Comparison of ENCODE assay signal across 15 cellular contexts in the genomic region with DNA sequence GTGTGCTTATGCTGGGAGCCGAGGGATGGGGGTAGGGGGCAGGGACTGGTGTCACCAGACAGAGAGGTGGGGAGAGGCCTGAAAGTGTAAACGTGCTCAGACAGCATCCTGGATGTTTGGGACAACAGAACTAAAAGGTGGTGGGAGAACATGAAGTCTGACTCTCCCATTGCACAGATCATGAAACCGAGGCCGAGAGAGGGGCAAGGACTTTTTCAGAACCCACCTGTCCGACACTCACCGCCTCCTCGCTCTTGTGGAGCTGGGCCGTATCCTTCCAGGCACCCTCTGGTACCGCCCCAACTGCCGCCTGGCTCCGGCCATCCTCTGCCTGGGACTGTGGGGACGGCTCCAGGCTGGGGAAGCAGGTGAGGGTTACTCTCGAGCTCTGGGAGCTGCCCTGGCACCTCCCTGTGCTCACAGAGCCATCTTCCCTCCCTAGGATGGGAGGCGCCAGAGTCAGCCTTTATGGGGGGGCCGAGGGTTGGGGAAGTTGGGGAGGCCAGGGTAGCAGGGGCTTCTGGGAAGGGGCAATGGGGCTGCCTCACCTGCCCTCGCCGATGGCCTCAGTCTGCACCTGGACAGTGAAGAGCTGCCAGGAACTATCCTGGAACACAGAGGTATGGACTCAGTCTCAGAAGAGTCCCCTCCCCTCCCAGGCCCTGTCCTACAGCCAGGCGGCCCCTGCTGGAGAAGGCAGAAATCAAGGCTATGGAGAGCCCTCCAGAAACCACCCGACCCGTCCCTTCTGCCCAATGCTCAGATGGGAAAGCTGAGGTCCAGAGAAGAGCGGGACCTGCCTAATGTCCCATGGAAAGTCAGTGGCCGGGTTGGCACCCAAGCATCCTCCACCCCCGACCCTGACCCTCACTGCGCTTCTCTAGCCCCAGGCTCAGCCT. TPM values are rescaled to one million over a fixed set of nuclear protein-coding genes. Genes with fewer than 3 reads are reported as not detected.
DNase-seq lines count a peak whose midpoint lies in the region; ATAC-seq and TF ChIP-seq lines count a peak whose summit lies in the region.
"Had no signal": no experiment of that assay in that cellular context is flagged by ENCODE, and none has a peak within 500 bp of the region (broad histone marks: within the 10 kb centered on the region; RNA-seq: fewer than 3 reads in every experiment).

No MANE protein-coding gene starts in this region.

- CTCF ChIA-PET in BJ (lab: Yijun Ruan, JAX): interaction anchor here (1.3 to 1.4 kb wide), 2 partner anchors 24 to 45 kb away, joined by 3 read pairs; no protein-coding TSS in a partner anchor
- CTCF ChIA-PET in IMR-90 (lab: Yijun Ruan, JAX): no interaction called here

- H3K4me3 ChIP-seq in BJ (ENCODE audit: low read depth, low read length) (no peak overlapping the region), IMR-90 (ENCODE audit: insufficient read depth, low read depth, low read length) (no peak overlapping the region), choroid plexus epithelial cell (ENCODE audit: low read depth, low read length) (no peak overlapping the region), mesendoderm (ENCODE audit: low read length) (no peak overlapping the region), heart left ventricle (no peak overlapping the region)
- H3K4me3 ChIP-seq: BLaER1 treated with 17β-estradiol and CSF1 and Interleukin-3, amounts not matched to agents 10 nM and 100 nM had no signal

- 81% methylated on average over 3 of the region's 24 CpGs; no CpG with 5 or more reads in 1 of the 2 experiments for WGBS in IMR-90 (ENCODE audit: extremely low coverage in 2 of 2, insufficient read length in 1 of 2), 2 experiments
- WGBS in mesendoderm (ENCODE audit: extremely low coverage, insufficient coverage, low lambda C conversion rate): no CpG with 5 or more reads among the region's 24 CpGs
- WGBS in heart left ventricle, 4 donors: 92 to 96% (median 94%) methylated on average over 21 to 24 of the region's 24 CpGs

- peak; percentile 5; the same call in 1 of the 2 replicates for TF ChIP-seq RAD21 in IMR-90 (IDR thresholded peaks at IDR 0.05; ENCODE audit: low read length)

- in situ Hi-C loops in IMR-90 (cut with MboI; ENCODE audit: low sequenced_read_pairs): no loop called here

- H2BK5ac ChIP-seq in IMR-90 (ENCODE audit: low read depth, low read length, poor library complexity, severe bottlenecking) (no peak overlapping the region), mesendoderm (ENCODE audit: low read length) (no peak overlapping the region)

- H3K9ac ChIP-seq in IMR-90 (ENCODE audit: low read depth, low read length) (no peak overlapping the region), mesendoderm (ENCODE audit: low read length) (no peak overlapping the region)
- H3K9ac ChIP-seq: BLaER1 treated with 17β-estradiol and CSF1 and Interleukin-3, amounts not matched to agents 10 nM and 100 nM had no signal

- H3K27me3 ChIP-seq in BJ (ENCODE audit: control insufficient read depth, insufficient read depth, low read length): no peaks in the 10 kb centered on the region
- no peaks in the 10 kb centered on the region for H3K27me3 ChIP-seq in IMR-90 (ENCODE audit: control insufficient read depth, insufficient read depth, low read length)
- no peaks in the 10 kb centered on the region for H3K27me3 ChIP-seq in mesendoderm (ENCODE audit: insufficient read depth, low read length, poor library complexity)
- no peaks in the 10 kb centered on the region for H3K27me3 ChIP-seq in heart left ventricle
- H3K27me3 ChIP-seq: BLaER1 treated with 17β-estradiol and CSF1 and Interleukin-3, amounts not matched to agents 10 nM and 100 nM had no signal

- intact Hi-C loops in IMR-90 (cut with micrococcal nuclease) (no loop called here), heart left ventricle (cut with DNase I) (no loop called here)

- H3K79me1 ChIP-seq in IMR-90 (ENCODE audit: low read depth in 1 of 2, low read length in 2 of 2): 0 out of 4 replicates have a peak, but pooled peaks cover under 1 to 4% of the 10 kb centered on the region in 2 experiments
- H3K79me1 ChIP-seq in mesendoderm (ENCODE audit: low read length): peaks cover 2% of the 10 kb centered on the region

- ATAC-seq in IMR-90 (ENCODE audit: low read depth): no peak
- ATAC-seq in heart left ventricle: no peak

- no peak overlapping the region for H4K91ac ChIP-seq in IMR-90 (ENCODE audit: insufficient read depth, low read depth, low read length)

- H2AK5ac ChIP-seq in IMR-90 (ENCODE audit: low read depth, low read length) (no peak overlapping the region), mesendoderm (ENCODE audit: low read length) (no peak overlapping the region)

- POLR2A ChIA-PET in BJ (lab: Charles Lee): no interaction called here
- POLR2A ChIA-PET in IMR-90 (lab: Charles Lee; ENCODE audit: unreplicated experiment): no interaction called here

- dilution Hi-C loops in IMR-90 (cut with HindIII; ENCODE audit: low sequenced_read_pairs, unreplicated experiment): no loop called here

- H3K18ac ChIP-seq in IMR-90 (ENCODE audit: low read depth, low read length) (no peak overlapping the region), mesendoderm (ENCODE audit: low read length) (no peak overlapping the region)

- H2AFZ ChIP-seq in IMR-90 (replicated peaks; ENCODE audit: low read length, poor library complexity): peak overlapping the region; percentile 51

- H3K79me2 ChIP-seq in mesendoderm (ENCODE audit: control insufficient read depth, insufficient read depth, low read length): no peaks in the 10 kb centered on the region

- no peak overlapping the region for H3K14ac ChIP-seq in IMR-90 (replicated peaks; ENCODE audit: low read depth, low read length)

- no peak overlapping the region for H3K23ac ChIP-seq in IMR-90 (ENCODE audit: low read depth, low read length)
- H3K23ac ChIP-seq in mesendoderm (ENCODE audit: low read length): no peak overlapping the region

- peaks cover 15% of the 10 kb centered on the region for H4K20me1 ChIP-seq in IMR-90 (ENCODE audit: insufficient read depth, low read length)

- no peaks in the 10 kb centered on the region; the same call in 1 of the 2 replicates for H3K9me1 ChIP-seq in IMR-90 (ENCODE audit: insufficient read depth, low read length)

- H3K36me3 ChIP-seq in BJ (ENCODE audit: control insufficient read depth, insufficient read depth, low read length) (peaks cover 14% of the 10 kb centered on the region), IMR-90 (ENCODE audit: control insufficient read depth, insufficient read depth, low read length) (peaks cover 22% of the 10 kb centered on the region), mesendoderm (ENCODE audit: control insufficient read depth, insufficient read depth, low read length) (peaks cover 2% of the 10 kb centered on the region), heart left ventricle (peaks cover 0 to 65% (median 47%) of the 10 kb centered on the region in 9 donors)

- H2BK120ac ChIP-seq in IMR-90 (ENCODE audit: low read depth, low read length): no peak overlapping the region
- no peak overlapping the region for H2BK120ac ChIP-seq in mesendoderm (ENCODE audit: low read depth, low read length)

- H3K4me1 ChIP-seq in IMR-90 (ENCODE audit: control insufficient read depth, insufficient read depth, low read length) (peaks cover 2% of the 10 kb centered on the region; the same call in 1 of the 2 replicates), mesendoderm (ENCODE audit: control insufficient read depth, low read depth, low read length) (no peaks in the 10 kb centered on the region), heart left ventricle (peaks cover 0 to 9% (median 4%) of the 10 kb centered on the region in 12 donors)

- H3K56ac ChIP-seq in IMR-90 (ENCODE audit: extremely low read depth, insufficient read depth, low read length): no peak overlapping the region
- no peak overlapping the region for H3K56ac ChIP-seq in mesendoderm (ENCODE audit: low read length)

- no TSS peak for BruUV-seq in IMR-90 (replicated peaks; lab: Mats Ljungman, UMichigan)

- H3K4me2 ChIP-seq in IMR-90 (ENCODE audit: low read depth, low read length): no peak overlapping the region
- H3K4me2 ChIP-seq in mesendoderm (ENCODE audit: low read length): no peak overlapping the region
- H3K4me2 ChIP-seq: BLaER1 treated with 17β-estradiol and CSF1 and Interleukin-3, amounts not matched to agents 10 nM and 100 nM had no signal

- TF ChIP-seq CTCF in BJ (IDR thresholded peaks at IDR 0.05; ENCODE audit: insufficient read depth, low read depth, low read length): 0 out of 2 replicates have a peak, but pooled peaks have one; percentile 5
- TF ChIP-seq CTCF in IMR-90 (conservative IDR thresholded peaks at IDR 0.05; ENCODE audit: low read depth, low read length): 0 out of 2 replicates have a peak, but pooled peaks have one; percentile 8
- TF ChIP-seq CTCF in choroid plexus epithelial cell (conservative IDR thresholded peaks at IDR 0.05; ENCODE audit: low read depth, low read length): peak; percentile 40
- no peak for TF ChIP-seq CTCF in heart left ventricle (IDR thresholded peaks at IDR 0.05)

- H3K9me3 ChIP-seq in IMR-90 (ENCODE audit: control insufficient read depth, insufficient read depth, low read length) (no peaks in the 10 kb centered on the region), heart left ventricle (no peaks in the 10 kb centered on the region)
- H3K9me3 ChIP-seq: BLaER1 treated with 17β-estradiol and CSF1 and Interleukin-3, amounts not matched to agents 10 nM and 100 nM had no signal

- no peak overlapping the region for H2BK20ac ChIP-seq in IMR-90 (ENCODE audit: low read depth, low read length)

- DNase-seq in BJ (ENCODE audit: low read depth): no peak
- DNase-seq in IMR-90: no peak
- DNase-seq in choroid plexus epithelial cell (ENCODE audit: low read depth): no peak
- DNase-seq in mesendoderm: peak; percentile 38
- no peak for DNase-seq in SIG-M5 treated with dmso at 0.1 percent for 504 hours (lab: John Stamatoyannopoulos, UW; ENCODE audit: unreplicated experiment)
- no peak for DNase-seq in heart left ventricle
- no peak for DNase-seq in pons (ENCODE audit: low spot score)
- no peak for DNase-seq in NCI-H1694 treated with DMSO at 0.1 percent for 48 hours (lab: John Stamatoyannopoulos, UW)
- DNase-seq: activated CD8-positive, alpha-beta memory T cell treated with anti-CD3 and anti-CD28 coated beads, Interleukin-2, amount 50 U/mL, for 4 hours; activated naive CD4-positive, alpha-beta T cell; aorta; NCI-H2107; NCI-H748 treated with DMSO at 0.1 percent for 48 hours; substantia nigra had no signal

- H3K27ac ChIP-seq in IMR-90 (ENCODE audit: insufficient read depth, low read length): no peak overlapping the region
- no peak overlapping the region for H3K27ac ChIP-seq in mesendoderm (ENCODE audit: low read depth, low read length)
- no peak overlapping the region for H3K27ac ChIP-seq in heart left ventricle
- H3K27ac ChIP-seq: BLaER1 treated with 17β-estradiol and CSF1 and Interleukin-3, amounts not matched to agents 10 nM and 100 nM had no signal

- H2AK9ac ChIP-seq in IMR-90 (replicated peaks; ENCODE audit: low read depth, low read length, poor library complexity): peak overlapping the region; percentile 5

- no peak overlapping the region for H4K5ac ChIP-seq in IMR-90 (ENCODE audit: low read depth, low read length)
- H4K5ac ChIP-seq in mesendoderm (ENCODE audit: low read length): no peak overlapping the region

- H2BK15ac ChIP-seq in IMR-90 (ENCODE audit: low read depth, low read length): no peak overlapping the region
- H2BK15ac ChIP-seq in mesendoderm (replicated peaks; ENCODE audit: low read depth): no peak overlapping the region

- H4K8ac ChIP-seq in IMR-90 (ENCODE audit: low read depth in 2 of 2, low read length in 2 of 2): no peak overlapping the region
- H4K8ac ChIP-seq in mesendoderm (ENCODE audit: low read depth, low read length): no peak overlapping the region

- TF ChIP-seq POLR2A in IMR-90 (IDR thresholded peaks at IDR 0.05; ENCODE audit: low read depth, low read length): no peak
- no peak for TF ChIP-seq POLR2A in heart left ventricle (IDR thresholded peaks at IDR 0.05)

- no peak overlapping the region for H3K4ac ChIP-seq in IMR-90 (ENCODE audit: low read depth, low read length)
- H3K4ac ChIP-seq in mesendoderm (ENCODE audit: low read depth, low read length): no peak overlapping the region

RNA-seq across cellular contexts. Expression of a gene that starts 7.0 kb away (rescaled TPM):
- polyA plus RNA-seq in BJ (2011; rRNA removed) (9.2 and 25.5 TPM in 2 replicates), IMR-90 (2012; rRNA removed) (18.9 and 19.6 TPM in 2 replicates), heart left ventricle (10 to 100 TPM in 1 of 2 donors, 1 to 10 TPM in 1; 7.6 to 27.5 TPM)
- polyA minus RNA-seq in BJ (2011; rRNA and poly(A)+ RNA removed): 27.7 and 30.5 TPM in 2 replicates
- total RNA-seq in IMR-90 (2012; rRNA removed) (3.9 and 5.7 TPM in 2 replicates), heart left ventricle (10 to 100 TPM in 8 of 9 donors, 1 to 10 TPM in 1; 7.3 to 37.2 (median 15.6) TPM)
- polyA plus RNA-seq in IMR-90 (2012; cell fraction: cytosol; rRNA removed): 10.3 and 22.1 TPM in 2 replicates
- 17.2 and 49.7 TPM in 2 replicates for polyA plus RNA-seq in IMR-90 (2012; cell fraction: nucleus; rRNA removed; ENCODE audit: low replicate concordance)
- polyA plus RNA-seq in mesendoderm (2013, experiment 1 of 2): 37.2 TPM
- 39.3 TPM for polyA plus RNA-seq in mesendoderm (2013, experiment 2 of 2)

RNA-seq across cellular contexts. Expression of a gene that starts 24.3 kb away (rescaled TPM):
- polyA plus RNA-seq in BJ (2011; rRNA removed) (69.7 and 115 TPM in 2 replicates), IMR-90 (2012; rRNA removed) (13.9 and 14.6 TPM in 2 replicates), heart left ventricle (1 to 10 TPM; 1.4 to 8.7 TPM)
- 93.3 and 172 TPM in 2 replicates for polyA minus RNA-seq in BJ (2011; rRNA and poly(A)+ RNA removed)
- total RNA-seq in IMR-90 (2012; rRNA removed) (2.5 and 3.9 TPM in 2 replicates), heart left ventricle (10 to 100 TPM in 2 of 9 donors, 1 to 10 TPM in 7; 1.2 to 13.0 (median 2.3) TPM)
- 14.5 and 21.7 TPM in 2 replicates for polyA plus RNA-seq in IMR-90 (2012; cell fraction: cytosol; rRNA removed)
- 17.6 and 36.8 TPM in 2 replicates for polyA plus RNA-seq in IMR-90 (2012; cell fraction: nucleus; rRNA removed; ENCODE audit: low replicate concordance)
- polyA plus RNA-seq in mesendoderm (2013, experiment 1 of 2): 137 TPM
- 141 TPM for polyA plus RNA-seq in mesendoderm (2013, experiment 2 of 2)

RNA-seq across cellular contexts. Expression of a gene that starts 49.1 kb away (rescaled TPM):
- polyA plus RNA-seq in BJ (2011; rRNA removed): 115 and 199 TPM in 2 replicates
- 40.8 and 55.9 TPM in 2 replicates for polyA minus RNA-seq in BJ (2011; rRNA and poly(A)+ RNA removed)
- 143 and 206 TPM in 2 replicates for total RNA-seq in IMR-90 (2012; rRNA removed)
- polyA plus RNA-seq in IMR-90 (2012; rRNA removed): 122 and 125 TPM in 2 replicates
- polyA plus RNA-seq in IMR-90 (2012; cell fraction: cytosol; rRNA removed): 81.1 and 183 TPM in 2 replicates
- polyA plus RNA-seq in IMR-90 (2012; cell fraction: nucleus; rRNA removed; ENCODE audit: low replicate concordance): 21.4 and 51.0 TPM in 2 replicates
- polyA plus RNA-seq in mesendoderm (2013, experiment 1 of 2): 114 TPM
- 122 TPM for polyA plus RNA-seq in mesendoderm (2013, experiment 2 of 2)
- total RNA-seq in heart left ventricle: 100 to 1,000 TPM; 226 to 617 (median 341) TPM
- polyA plus RNA-seq in heart left ventricle: 100 to 1,000 TPM; 174 to 305 TPM

Comparison
In these comparisons a context has a peak if more than half of its experiments do, and no peak if none do; other contexts are left out.
1. CTCF ChIP-seq: peak in BJ (single experiment), IMR-90 (single experiment) and choroid plexus epithelial cell (single experiment); none in heart left ventricle (0 of 12).